ENCODE assay signal across 1 cellular context in the genomic region with DNA sequence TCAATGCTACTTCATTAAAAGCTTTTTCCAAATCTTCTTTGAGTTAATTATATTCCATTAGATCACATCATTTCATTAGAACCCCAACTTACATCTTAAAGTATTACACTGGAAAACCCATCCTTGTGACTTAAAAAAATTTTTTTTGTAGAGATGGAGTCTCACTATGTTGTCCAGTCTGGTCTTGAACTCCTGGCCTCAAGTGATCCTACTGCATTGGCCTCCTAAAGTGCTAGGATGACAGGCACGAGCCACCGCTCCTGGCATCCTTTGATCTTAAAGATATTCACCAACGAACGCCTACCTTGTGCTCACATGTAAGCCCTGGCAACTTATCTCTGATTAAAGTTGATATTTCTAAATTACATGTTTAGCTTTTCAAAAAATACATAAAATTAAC.
TF ChIP-seq lines count a peak whose summit lies in the region.

No MANE protein-coding gene starts in this region.

TF ChIP-seq in HEK293, 187 proteins besides CTCF, POLR2A, EP300 and RAD21:
- no peak for TF ChIP-seq ZNF362 (tag by site-specific recombination; IDR thresholded peaks at IDR 0.05)
- TF ChIP-seq ZNF121 (tag by site-specific recombination; IDR thresholded peaks at IDR 0.05), result peak; percentile 59
